Comparison of ENCODE assay signal across 24 cellular contexts in genomic region chr13:73820285-73820684, GRCh38.
"Had no signal": no experiment of that assay in that cellular context is flagged by ENCODE, and none has a peak within 500 bp of the region (broad histone marks: within the 10 kb centered on the region; RNA-seq: fewer than 3 reads in every experiment).

No MANE protein-coding gene starts in this region.

- H3K4me1 Mint-ChIP-seq: nephron progenitor cell had no signal

- H3K27ac ChIP-seq: gastroesophageal sphincter, neutrophil, skin epidermis, vagina had no signal

- H3K27me3 ChIP-seq: gastroesophageal sphincter, neutrophil, vagina had no signal

- ATAC-seq: gastroesophageal sphincter; left cardiac atrium; left ventricle myocardium superior; sciatic nerve; stimulated activated naive CD8-positive, alpha-beta T cell treated with anti-CD3 and anti-CD28 coated beads, Interleukin-15, amount 100 ng/mL, for 72 hours had no signal

- H3K27me3 Mint-ChIP-seq: activated naive CD4-positive, alpha-beta T cell treated with anti-CD3 and anti-CD28 coated beads, Interleukin-2, amount 10 ng/mL, durations not matched to agents 7 days and 5 days; naive B cell; stimulated activated naive CD8-positive, alpha-beta T cell treated with anti-CD3 and anti-CD28 coated beads, Interleukin-15, amount 100 ng/mL, for 72 hours; type B pancreatic cell had no signal

- DNase-seq: activated CD4-positive, alpha-beta T cell treated with anti-CD3 and anti-CD28 coated beads for 4 hours; activated CD4-positive, alpha-beta T cell treated with anti-CD3 and anti-CD28 coated beads, Interleukin-2, amount 50 U/mL, for 4 hours; activated CD8-positive, alpha-beta memory T cell treated with anti-CD3 and anti-CD28 coated beads for 24 hours; activated effector memory CD4-positive, alpha-beta T cell treated with anti-CD3 and anti-CD28 coated beads, Interleukin-2, amount 50 U/mL, for 16 hours; activated naive CD4-positive, alpha-beta T cell treated with anti-CD3 and anti-CD28 coated beads, Interleukin-2, amount 10 ng/mL, durations not matched to agents 7 days and 5 days; amniotic stem cell; caudate nucleus; cortex of kidney; head of caudate nucleus; hippocampal formation; left cardiac atrium; left ventricle myocardium superior; naive B cell; nephron progenitor cell; stimulated activated CD4-positive, alpha-beta T cell treated with anti-CD3 and anti-CD28 coated beads, Interleukin-12 subunit alpha, Interleukin-12 subunit beta, amount 100 ng/mL, for 4 hours; stimulated activated CD4-positive, alpha-beta T cell treated with anti-CD3 and anti-CD28 coated beads, Interleukin-4, amount 100 ng/mL, for 1 hour; stimulated activated naive CD8-positive, alpha-beta T cell treated with anti-CD3 and anti-CD28 coated beads, Interleukin-15, amount 100 ng/mL, for 72 hours; substantia nigra had no signal

- H3K4me1 ChIP-seq: gastroesophageal sphincter, vagina had no signal

- H3K4me3 ChIP-seq: gastroesophageal sphincter, skin epidermis, vagina had no signal

- H3K9me3 Mint-ChIP-seq: activated naive CD4-positive, alpha-beta T cell treated with anti-CD3 and anti-CD28 coated beads, Interleukin-2, amount 10 ng/mL, durations not matched to agents 7 days and 5 days; naive B cell; nephron progenitor cell; stimulated activated naive CD8-positive, alpha-beta T cell treated with anti-CD3 and anti-CD28 coated beads, Interleukin-15, amount 100 ng/mL, for 72 hours had no signal

- H3K9me3 ChIP-seq: gastroesophageal sphincter, neutrophil, vagina had no signal

- H3K4me3 Mint-ChIP-seq: activated naive CD4-positive, alpha-beta T cell treated with anti-CD3 and anti-CD28 coated beads, Interleukin-2, amount 10 ng/mL, durations not matched to agents 7 days and 5 days; nephron progenitor cell; stimulated activated naive CD8-positive, alpha-beta T cell treated with anti-CD3 and anti-CD28 coated beads, Interleukin-15, amount 100 ng/mL, for 72 hours; type B pancreatic cell had no signal

- H3K27ac Mint-ChIP-seq: activated naive CD4-positive, alpha-beta T cell treated with anti-CD3 and anti-CD28 coated beads, Interleukin-2, amount 10 ng/mL, durations not matched to agents 7 days and 5 days; nephron progenitor cell; type B pancreatic cell had no signal

- H3K36me3 ChIP-seq: gastroesophageal sphincter, neutrophil, vagina had no signal
